ENCODE assay signal across 8 cellular contexts in the genomic region with DNA sequence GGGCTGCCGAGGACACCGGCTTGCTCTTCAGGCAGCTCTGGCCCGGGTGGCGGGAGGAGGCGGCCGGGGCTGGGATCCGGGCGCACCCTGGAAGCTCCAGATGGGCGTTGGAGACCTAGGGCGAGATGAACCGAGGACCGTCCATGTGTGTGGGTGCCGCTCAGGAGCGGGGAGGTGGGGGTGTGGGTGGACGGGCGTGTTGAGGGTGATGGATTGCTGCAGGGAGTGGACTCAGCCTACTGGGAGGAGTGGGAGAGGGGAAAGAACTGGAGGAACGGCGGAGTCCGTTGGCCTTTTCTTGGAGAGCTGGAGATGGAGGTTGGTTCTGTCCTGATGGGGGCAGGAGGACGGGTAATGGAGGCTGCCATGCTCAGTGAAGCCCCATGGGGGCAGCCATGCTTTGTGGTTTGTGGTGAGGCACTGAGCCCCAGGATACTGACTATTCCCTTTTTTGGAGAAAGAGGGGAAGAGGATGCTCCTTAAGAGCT. TPM values are rescaled to one million over a fixed set of nuclear protein-coding genes. Genes with fewer than 3 reads are reported as not detected.
DNase-seq lines count a peak whose midpoint lies in the region; ATAC-seq, FAIRE-seq and TF ChIP-seq lines count a peak whose summit lies in the region.

No MANE protein-coding gene starts in this region.

- no peaks in the 10 kb centered on the region for H3K79me2 ChIP-seq in ACC112 (ENCODE audit: control insufficient read depth, insufficient read depth, low read length, unreplicated experiment)

- peak; percentile 67 for DNase-seq in EL
- DNase-seq in NOMO-1 (lab: John Stamatoyannopoulos, UW; ENCODE audit: unreplicated experiment in 2 of 2): peak; percentile 11 to 35
- peak; percentile 29 for DNase-seq in bronchial epithelial cell (ENCODE audit: low read depth)
- DNase-seq in medulla oblongata (ENCODE audit: extremely low spot score): peak; percentile 22
- no peak for DNase-seq in NCI-H510A treated with DMSO at 0.1 percent for 48 hours (lab: John Stamatoyannopoulos, UW)
- DNase-seq in LoVo (ENCODE audit: low spot score): no peak

- H3K27ac ChIP-seq in ACC112 (ENCODE audit: low read depth, low read length): no peak overlapping the region

- H3K4me3 ChIP-seq in ACC112 (ENCODE audit: low read depth, low read length) (peak overlapping the region; percentile 8), bronchial epithelial cell (ENCODE audit: low read depth, low read length) (no peak overlapping the region)

- ATAC-seq in HG03457 (IDR thresholded peaks at IDR 0.05; ENCODE audit: unreplicated experiment): no peak

- no peaks in the 10 kb centered on the region for H3K4me1 ChIP-seq in ACC112 (ENCODE audit: control insufficient read depth, insufficient read depth, low read length, unreplicated experiment)

- peak; percentile 56 for TF ChIP-seq CTCF in bronchial epithelial cell (IDR thresholded peaks at IDR 0.05; ENCODE audit: insufficient read depth, low read length, severe bottlenecking)

- no peak overlapping the region for H2AFZ ChIP-seq in ACC112 (ENCODE audit: low read length, unreplicated experiment)

- peaks cover 34% of the 10 kb centered on the region for H3K27me3 ChIP-seq in ACC112 (ENCODE audit: insufficient read depth, low read length)
- peaks cover 14% of the 10 kb centered on the region for H3K27me3 ChIP-seq in bronchial epithelial cell (ENCODE audit: control insufficient read depth, insufficient read depth, low read length)

- H3K36me3 ChIP-seq in ACC112 (ENCODE audit: insufficient read depth, low read length): no peaks in the 10 kb centered on the region
- H3K36me3 ChIP-seq in bronchial epithelial cell (ENCODE audit: control insufficient read depth, insufficient read depth, low read length): no peaks in the 10 kb centered on the region

- FAIRE-seq in bronchial epithelial cell (lab: Jason Lieb, UNC): no peak

RNA-seq across cellular contexts. Expression of a gene that starts 27.1 kb away (rescaled TPM):
- 9.0 and 10.8 TPM in 2 replicates for total RNA-seq in bronchial epithelial cell

RNA-seq across cellular contexts. Expression of a gene that starts 33.2 kb away (rescaled TPM):
- total RNA-seq in bronchial epithelial cell: 134 and 284 TPM in 2 replicates

RNA-seq across cellular contexts. Expression of a gene that starts 43.2 kb away (rescaled TPM):
- total RNA-seq in bronchial epithelial cell: 1.6 and 1.7 TPM in 2 replicates

Comparison
In these comparisons a context has a peak if more than half of its experiments do, and no peak if none do; other contexts are left out.
1. DNase-seq: peak in EL (single experiment), NOMO-1 (2 of 2), bronchial epithelial cell (single experiment) and medulla oblongata (single experiment); none in NCI-H510A treated with DMSO at 0.1 percent for 48 hours (single experiment) and LoVo (single experiment).